2 cellular contexts compared by ENCODE assay signal in the genomic region with DNA sequence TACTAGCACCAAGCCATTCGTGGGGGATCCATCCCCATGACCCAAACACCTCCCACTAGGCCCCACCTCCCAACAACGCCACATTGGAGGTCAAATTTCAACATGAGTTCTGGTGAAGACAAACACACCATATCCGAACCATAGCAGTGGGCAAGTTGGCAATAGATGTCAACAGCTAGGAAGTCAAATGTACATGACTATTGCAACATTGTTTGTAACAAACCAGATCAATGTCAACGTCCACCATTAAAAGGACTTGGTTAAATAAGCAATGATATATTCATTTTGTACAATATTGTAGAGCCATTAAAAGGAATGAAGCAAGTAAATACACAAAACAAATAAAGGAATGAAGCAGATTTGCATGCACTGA.
TF ChIP-seq lines count a peak whose summit lies in the region.

No MANE protein-coding gene starts in this region.

TF ChIP-seq in IMR-90, 13 proteins besides CTCF, POLR2A, EP300 and RAD21:
- TF ChIP-seq SMC3 (IDR thresholded peaks at IDR 0.05; ENCODE audit: low read depth, low read length) (no peak), CEBPB (IDR thresholded peaks at IDR 0.05; ENCODE audit: low read depth, low read length) (0 out of 2 replicates have a peak, but pooled peaks have one; percentile 2), MAZ (IDR thresholded peaks at IDR 0.05; ENCODE audit: borderline replicate concordance, low read depth, low read length) (no peak), USF2 (IDR thresholded peaks at IDR 0.05; ENCODE audit: low read depth, low read length) (no peak), NFE2L2 (IDR thresholded peaks at IDR 0.05; ENCODE audit: low read depth, low read length) (no peak)

TF ChIP-seq in HepG2, 621 proteins besides CTCF, POLR2A, EP300 and RAD21:
- TF ChIP-seq POLR2G (IDR thresholded peaks at IDR 0.05; ENCODE audit: low read depth, low read length) (no peak), CEBPB (IDR thresholded peaks at IDR 0.05; ENCODE audit: borderline replicate concordance, low read depth, low read length) (peak; percentile 82), ZFY (CRISPR knock-in tag; IDR thresholded peaks at IDR 0.05) (no peak), KLF9 (CRISPR knock-in tag; IDR thresholded peaks at IDR 0.05; ENCODE audit: low read depth) (no peak), CEBPG (CRISPR knock-in tag; IDR thresholded peaks at IDR 0.05) (peak; percentile 51; the same call in 1 of the 2 replicates), ZBTB37 (CRISPR knock-in tag; IDR thresholded peaks at IDR 0.05) (peak; percentile 92; the same call in 1 of the 2 replicates), FOXP1 (IDR thresholded peaks at IDR 0.05) (no peak), FOXP1 (CRISPR knock-in tag; IDR thresholded peaks at IDR 0.05) (peak; percentile 52), HNF4A (CRISPR knock-in tag; IDR thresholded peaks at IDR 0.05) (peak; percentile 20; the same call in 1 of the 2 replicates), FOXA3 (CRISPR knock-in tag; IDR thresholded peaks at IDR 0.05) (0 out of 2 replicates have a peak, but pooled peaks have one; percentile 12), ZNF644 (CRISPR knock-in tag; IDR thresholded peaks at IDR 0.05; ENCODE audit: low read depth) (0 out of 2 replicates have a peak, but pooled peaks have one; percentile 6)
- TF ChIP-seq, protein P1, sequence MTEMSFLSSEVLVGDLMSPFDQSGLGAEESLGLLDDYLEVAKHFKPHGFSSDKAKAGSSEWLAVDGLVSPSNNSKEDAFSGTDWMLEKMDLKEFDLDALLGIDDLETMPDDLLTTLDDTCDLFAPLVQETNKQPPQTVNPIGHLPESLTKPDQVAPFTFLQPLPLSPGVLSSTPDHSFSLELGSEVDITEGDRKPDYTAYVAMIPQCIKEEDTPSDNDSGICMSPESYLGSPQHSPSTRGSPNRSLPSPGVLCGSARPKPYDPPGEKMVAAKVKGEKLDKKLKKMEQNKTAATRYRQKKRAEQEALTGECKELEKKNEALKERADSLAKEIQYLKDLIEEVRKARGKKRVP (CRISPR knock-in tag; IDR thresholded peaks at IDR 0.05), result peak in 1 of 2 experiments; percentile 43; a peak in 1 of 4 replicates
- TF ChIP-seq, protein P2, sequence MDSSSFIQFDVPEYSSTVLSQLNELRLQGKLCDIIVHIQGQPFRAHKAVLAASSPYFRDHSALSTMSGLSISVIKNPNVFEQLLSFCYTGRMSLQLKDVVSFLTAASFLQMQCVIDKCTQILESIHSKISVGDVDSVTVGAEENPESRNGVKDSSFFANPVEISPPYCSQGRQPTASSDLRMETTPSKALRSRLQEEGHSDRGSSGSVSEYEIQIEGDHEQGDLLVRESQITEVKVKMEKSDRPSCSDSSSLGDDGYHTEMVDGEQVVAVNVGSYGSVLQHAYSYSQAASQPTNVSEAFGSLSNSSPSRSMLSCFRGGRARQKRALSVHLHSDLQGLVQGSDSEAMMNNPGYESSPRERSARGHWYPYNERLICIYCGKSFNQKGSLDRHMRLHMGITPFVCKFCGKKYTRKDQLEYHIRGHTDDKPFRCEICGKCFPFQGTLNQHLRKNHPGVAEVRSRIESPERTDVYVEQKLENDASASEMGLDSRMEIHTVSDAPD (CRISPR knock-in tag; IDR thresholded peaks at IDR 0.05), result peak; percentile 87
- TF ChIP-seq, protein P3, sequence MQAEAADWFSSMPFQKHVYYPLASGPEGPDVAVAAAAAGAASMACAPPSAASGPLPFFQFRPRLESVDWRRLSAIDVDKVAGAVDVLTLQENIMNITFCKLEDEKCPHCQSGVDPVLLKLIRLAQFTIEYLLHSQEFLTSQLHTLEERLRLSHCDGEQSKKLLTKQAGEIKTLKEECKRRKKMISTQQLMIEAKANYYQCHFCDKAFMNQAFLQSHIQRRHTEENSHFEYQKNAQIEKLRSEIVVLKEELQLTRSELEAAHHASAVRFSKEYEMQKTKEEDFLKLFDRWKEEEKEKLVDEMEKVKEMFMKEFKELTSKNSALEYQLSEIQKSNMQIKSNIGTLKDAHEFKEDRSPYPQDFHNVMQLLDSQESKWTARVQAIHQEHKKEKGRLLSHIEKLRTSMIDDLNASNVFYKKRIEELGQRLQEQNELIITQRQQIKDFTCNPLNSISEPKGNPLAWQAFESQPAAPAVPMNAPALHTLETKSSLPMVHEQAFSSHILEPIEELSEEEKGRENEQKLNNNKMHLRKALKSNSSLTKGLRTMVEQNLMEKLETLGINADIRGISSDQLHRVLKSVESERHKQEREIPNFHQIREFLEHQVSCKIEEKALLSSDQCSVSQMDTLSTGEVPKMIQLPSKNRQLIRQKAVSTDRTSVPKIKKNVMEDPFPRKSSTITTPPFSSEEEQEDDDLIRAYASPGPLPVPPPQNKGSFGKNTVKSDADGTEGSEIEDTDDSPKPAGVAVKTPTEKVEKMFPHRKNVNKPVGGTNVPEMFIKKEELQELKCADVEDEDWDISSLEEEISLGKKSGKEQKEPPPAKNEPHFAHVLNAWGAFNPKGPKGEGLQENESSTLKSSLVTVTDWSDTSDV (CRISPR knock-in tag; IDR thresholded peaks at IDR 0.05), result no peak
